13 cellular contexts compared by ENCODE assay signal in genomic region chr1:16949026-16949425, GRCh38. TPM values are rescaled to one million over a fixed set of nuclear protein-coding genes. Genes with fewer than 3 reads are reported as not detected.
A peak's percentile ranks its signal among the peaks of the same experiment; 100 is the strongest.
DNase-seq lines count a peak whose midpoint lies in the region; ATAC-seq and TF ChIP-seq lines count a peak whose summit lies in the region.
"Not testable (repeated sequence)": the region's sequence is repeated elsewhere in the genome, so short reads cannot be mapped to it uniquely, and the experiment has no call there.
"Had no signal": no experiment of that assay in that cellular context is flagged by ENCODE, and none has a peak within 500 bp of the region (broad histone marks: within the 10 kb centered on the region; RNA-seq: fewer than 3 reads in every experiment).

No MANE protein-coding gene starts in this region.

- H3K27me3 ChIP-seq in Panc1 (ENCODE audit: control insufficient read depth, insufficient read depth, low read length); adipocyte (replicated peaks; ENCODE audit: control insufficient read depth, insufficient read depth, low read length): not testable (repeated sequence)

- not testable (repeated sequence) for H3K4me1 ChIP-seq in Panc1 (ENCODE audit: control insufficient read depth, insufficient read depth, low read length); adipocyte (ENCODE audit: control insufficient read depth, insufficient read depth, low read length)

- H3K36me3 ChIP-seq in Panc1 (ENCODE audit: control insufficient read depth, insufficient read depth, low read length); adipocyte (ENCODE audit: control insufficient read depth, insufficient read depth, low read length, severe bottlenecking): not testable (repeated sequence)

- DNase-seq in A172 (ENCODE audit: low spot score) (peak; percentile 66), ELR (ENCODE audit: low read depth) (peak; percentile 80), HK-2 (ENCODE audit: unreplicated experiment) (peak; percentile 47), dermis blood vessel endothelial cell (peak; percentile 35), fibroblast of the aortic adventitia (ENCODE audit: low read depth) (peak; percentile 65)
- DNase-seq in Panc1 (ENCODE audit: low read depth, low spot score); adipocyte (ENCODE audit: low read depth); omental fat pad (ENCODE audit: low spot score): not testable (repeated sequence)

- in situ Hi-C loops in Panc1 (cut with HindIII; ENCODE audit: low pct_unique_long_range_greater_than_20kb, low sequenced_read_pairs): not testable (repeated sequence)

- peak overlapping the region; percentile 34 for H3K9ac ChIP-seq in adipocyte (ENCODE audit: low read length)

- TF ChIP-seq CTCF in Panc1 (IDR thresholded peaks at IDR 0.05); fibroblast of the aortic adventitia (IDR thresholded peaks at IDR 0.05; ENCODE audit: insufficient read depth, low read length); omental fat pad (IDR thresholded peaks at IDR 0.05): not testable (repeated sequence)

- not testable (repeated sequence) for H3K9me3 ChIP-seq in Panc1 (ENCODE audit: control insufficient read depth, insufficient read depth, low read depth, low read length); adipocyte (ENCODE audit: control insufficient read depth, low read length)

- intact Hi-C loops in Panc1 (cut with micrococcal nuclease; ENCODE audit: unreplicated experiment): not testable (repeated sequence)

- BruUV-seq in Panc1 (replicated peaks; lab: Mats Ljungman, UMichigan): not testable (repeated sequence)

- CTCF ChIA-PET in Panc1 (lab: Charles Lee): interaction anchor here (0.6 to 1.4 kb wide), 2 partner anchors 12 to 105 kb away, joined by 4 to 9 read pairs; partner anchors contain the start of gene SDHB

- not testable (repeated sequence) for H3K4me3 ChIP-seq in Panc1 (ENCODE audit: low read depth in 2 of 2, low read length in 2 of 2); adipocyte (ENCODE audit: low read length); fibroblast of the aortic adventitia (ENCODE audit: low read depth, low read length)

- H3K27ac ChIP-seq in Panc1 (ENCODE audit: low read length): 0 out of 2 replicates have a peak overlapping the region, but pooled peaks have one; percentile 17

- peak; percentile 20; the same call in 1 of the 2 replicates for ATAC-seq in Panc1
- ATAC-seq in omental fat pad (ENCODE audit: low FRiP score): peak; percentile 33

- POLR2A ChIA-PET in Panc1 (lab: Charles Lee): not testable (repeated sequence)

RNA-seq across cellular contexts. Expression of gene CROCC, which starts 27.3 kb away (rescaled TPM):
- 3.4 and 5.0 TPM in 2 replicates for total RNA-seq in A172 (2014; rRNA removed; shearing (Covaris generic))
- total RNA-seq in Panc1 (2021; ENCODE audit: unreplicated experiment): 13.6 TPM
- polyA plus RNA-seq in Panc1 (2012; ENCODE audit: insufficient read length): 27.4 TPM
- total RNA-seq in dermis blood vessel endothelial cell: 19.7 and 20.6 TPM in 2 replicates
- 8.9 and 68.8 TPM in 2 replicates for total RNA-seq in fibroblast of the aortic adventitia (ENCODE audit: low replicate concordance)
- 10 to 100 TPM; 10.9 to 24.1 (median 14.0) TPM for total RNA-seq in omental fat pad

RNA-seq across cellular contexts. Expression of gene MFAP2, which starts 31.4 kb away (rescaled TPM):
- total RNA-seq in A172 (2014; rRNA removed; shearing (Covaris generic)): 0.41 TPM in 1 of 2 replicates, not detected in the other
- total RNA-seq in Panc1 (2021; ENCODE audit: unreplicated experiment) (12.9 TPM), dermis blood vessel endothelial cell (8.9 and 24.5 TPM in 2 replicates), fibroblast of the aortic adventitia (ENCODE audit: low replicate concordance) (47.7 and 60.3 TPM in 2 replicates), omental fat pad (10 to 100 TPM in 3 of 4 donors, 1 to 10 TPM in 1; 9.3 to 17.9 (median 10.6) TPM)
- polyA plus RNA-seq in Panc1 (2012; ENCODE audit: insufficient read length): 42.8 TPM

RNA-seq across cellular contexts. Expression of gene RNU1-2, which starts 53.2 kb away (rescaled TPM):
- total RNA-seq in A172 (2014; rRNA removed; shearing (Covaris generic)): under 0.01 and 255 TPM in 2 replicates
- total RNA-seq in Panc1 (2021; ENCODE audit: unreplicated experiment) (1,290 TPM), dermis blood vessel endothelial cell (under 0.01 TPM in 2 replicates), fibroblast of the aortic adventitia (ENCODE audit: low replicate concordance) (under 0.01 and 2,882 TPM in 2 replicates), omental fat pad (under 1 TPM; under 0.01 TPM)
- 2.5 TPM for polyA plus RNA-seq in Panc1 (2012; ENCODE audit: insufficient read length)
- total RNA-seq: fibroblast of villous mesenchyme had no signal
- polyA plus RNA-seq: adipose tissue, hepatocyte, lung, right cardiac atrium had no signal
